ENCODE assay signal across 18 cellular contexts in genomic region chr22:36940676-36941075, GRCh38.
DNase-seq lines count a peak whose midpoint lies in the region; ATAC-seq lines count a peak whose summit lies in the region.
"Had no signal": no experiment of that assay in that cellular context is flagged by ENCODE, and none has a peak within 500 bp of the region (broad histone marks: within the 10 kb centered on the region; RNA-seq: fewer than 3 reads in every experiment).

No MANE protein-coding gene starts in this region.

- H3K9me3 Mint-ChIP-seq in activated naive CD4-positive, alpha-beta T cell treated with anti-CD3 and anti-CD28 coated beads, Interleukin-2, amount 10 ng/mL, durations not matched to agents 7 days and 5 days: no peaks in the 10 kb centered on the region
- H3K9me3 Mint-ChIP-seq: CD8-positive, alpha-beta memory T cell had no signal

- ATAC-seq in HG03378 (IDR thresholded peaks at IDR 0.05; ENCODE audit: unreplicated experiment) (no peak), GM21576 (IDR thresholded peaks at IDR 0.05; ENCODE audit: unreplicated experiment) (no peak)

- CTCF ChIA-PET in activated naive CD4-positive, alpha-beta T cell treated with anti-CD3 and anti-CD28 coated beads, Interleukin-2, amount 10 ng/mL, durations not matched to agents 7 days and 5 days (lab: Charles Lee): no interaction called here

- peak; percentile 10 for DNase-seq in activated naive CD4-positive, alpha-beta T cell treated with anti-CD3 and anti-CD28 coated beads, Interleukin-2, amount 10 ng/mL, durations not matched to agents 7 days and 5 days
- DNase-seq in activated naive CD4-positive, alpha-beta T cell (lab: John Stamatoyannopoulos, UW): no peak
- peak; percentile 56 to 57 for DNase-seq in NCI-H526 (lab: John Stamatoyannopoulos, UW)
- peak; percentile 19 for DNase-seq in ecto neural progenitor cell (ENCODE audit: low spot score)
- no peak for DNase-seq in COLO668 (lab: John Stamatoyannopoulos, UW; ENCODE audit: unreplicated experiment)
- DNase-seq in glomerular visceral epithelial cell (ENCODE audit: extremely low spot score): no peak
- DNase-seq: activated CD4-positive, alpha-beta T cell treated with anti-CD3 and anti-CD28 coated beads, Interleukin-2, amount 50 U/mL, for 1 hour; amniotic stem cell; CD8-positive, alpha-beta memory T cell; central memory CD4-positive, alpha-beta T cell; effector CD8-positive, alpha-beta T cell; kidney glomerular epithelial cell; mesendoderm; NCI-H1048; retina; T-helper 2 cell had no signal

- H3K36me3 Mint-ChIP-seq in activated naive CD4-positive, alpha-beta T cell treated with anti-CD3 and anti-CD28 coated beads, Interleukin-2, amount 10 ng/mL, durations not matched to agents 7 days and 5 days: no peaks in the 10 kb centered on the region
- H3K36me3 Mint-ChIP-seq: CD8-positive, alpha-beta memory T cell had no signal

- H3K4me1 Mint-ChIP-seq in activated naive CD4-positive, alpha-beta T cell treated with anti-CD3 and anti-CD28 coated beads, Interleukin-2, amount 10 ng/mL, durations not matched to agents 7 days and 5 days: no peaks in the 10 kb centered on the region
- H3K4me1 Mint-ChIP-seq: CD8-positive, alpha-beta memory T cell had no signal

- peaks cover 9% of the 10 kb centered on the region for H3K27me3 Mint-ChIP-seq in activated naive CD4-positive, alpha-beta T cell treated with anti-CD3 and anti-CD28 coated beads, Interleukin-2, amount 10 ng/mL, durations not matched to agents 7 days and 5 days

- no peak overlapping the region for H3K4me3 Mint-ChIP-seq in activated naive CD4-positive, alpha-beta T cell treated with anti-CD3 and anti-CD28 coated beads, Interleukin-2, amount 10 ng/mL, durations not matched to agents 7 days and 5 days
- H3K4me3 Mint-ChIP-seq: CD8-positive, alpha-beta memory T cell had no signal

- H3K27ac Mint-ChIP-seq in activated naive CD4-positive, alpha-beta T cell treated with anti-CD3 and anti-CD28 coated beads, Interleukin-2, amount 10 ng/mL, durations not matched to agents 7 days and 5 days: no peak overlapping the region
- H3K27ac Mint-ChIP-seq: CD8-positive, alpha-beta memory T cell had no signal

Comparison
In these comparisons a context has a peak if more than half of its experiments do, and no peak if none do; other contexts are left out.
1. DNase-seq: peak in activated naive CD4-positive, alpha-beta T cell treated with anti-CD3 and anti-CD28 coated beads, Interleukin-2, amount 10 ng/mL, durations not matched to agents 7 days and 5 days (single experiment), NCI-H526 (2 of 2) and ecto neural progenitor cell (single experiment); none in activated naive CD4-positive, alpha-beta T cell (0 of 4), COLO668 (single experiment) and glomerular visceral epithelial cell (single experiment).